In genomic region chr21:45506241-45506817, GRCh38 we compare ENCODE assay signal across 1 cellular context.
TF ChIP-seq lines count a peak whose summit lies in the region.

No MANE protein-coding gene starts in this region.

TF ChIP-seq in GM23338, 12 proteins besides CTCF, POLR2A, EP300 and RAD21 (continued from another document):
- TF ChIP-seq ZNF462 (CRISPR knock-in tag; IDR thresholded peaks at IDR 0.05) = no peak
- no peak for TF ChIP-seq REST (IDR thresholded peaks at IDR 0.05; ENCODE audit: unreplicated experiment)
- no peak for TF ChIP-seq ZNF331 (CRISPR knock-in tag; IDR thresholded peaks at IDR 0.05; ENCODE audit: low read depth)
